12 cellular contexts compared by ENCODE assay signal in the genomic region with DNA sequence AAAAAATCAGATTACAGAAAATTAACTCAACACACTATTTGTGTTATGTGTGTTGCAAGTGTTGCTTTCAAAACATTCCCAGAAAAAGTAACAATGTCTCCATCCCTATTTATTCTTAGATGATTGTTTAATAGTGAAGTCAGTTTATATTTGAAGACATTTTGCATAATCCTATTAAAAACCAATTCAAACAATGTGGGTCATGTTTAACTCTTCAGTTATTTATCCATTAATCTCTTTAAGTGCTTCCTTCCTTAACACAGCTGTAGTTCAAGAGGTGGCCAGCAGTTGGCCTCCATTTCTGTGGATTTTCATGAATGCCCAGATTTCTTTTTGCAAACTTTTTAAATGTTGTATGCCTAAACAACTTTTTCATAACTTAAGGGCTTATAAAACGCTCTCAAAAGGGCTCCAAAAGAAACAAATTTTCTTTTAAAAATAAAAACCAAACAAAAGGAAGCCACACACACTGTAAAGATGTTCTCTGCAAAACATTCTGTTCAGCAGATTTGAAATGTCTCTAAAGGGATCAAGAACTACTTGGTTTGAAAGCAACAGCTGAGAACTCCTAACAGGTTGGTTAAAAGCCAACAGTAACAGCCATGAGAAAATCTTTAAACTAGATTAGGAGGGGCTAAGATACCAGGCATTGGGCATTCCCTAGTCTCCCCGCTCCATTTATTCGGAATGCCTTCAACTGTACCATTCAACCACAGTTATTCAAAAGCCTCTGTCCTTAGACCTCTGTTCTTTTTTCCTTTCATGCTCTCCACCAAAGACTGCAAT.
DNase-seq lines count a peak whose midpoint lies in the region; ATAC-seq and TF ChIP-seq lines count a peak whose summit lies in the region.
"Had no signal": no experiment of that assay in that cellular context is flagged by ENCODE, and none has a peak within 500 bp of the region (broad histone marks: within the 10 kb centered on the region; RNA-seq: fewer than 3 reads in every experiment).

No MANE protein-coding gene starts in this region.

- no peak overlapping the region for H2AK5ac ChIP-seq in H9 (ENCODE audit: insufficient read length, low read length)

- H3K79me2 ChIP-seq in H9 (ENCODE audit: insufficient read depth, low read length): no peaks in the 10 kb centered on the region

- H3K4me3 ChIP-seq in effector memory CD4-positive, alpha-beta T cell (ENCODE audit: insufficient read depth, low read depth, low read length, poor library complexity, severe bottlenecking): no peak overlapping the region
- H3K4me3 ChIP-seq: heart left ventricle had no signal

- H2BK15ac ChIP-seq in H9 (ENCODE audit: low read depth, low read length): no peak overlapping the region

- H3T11ph ChIP-seq in H9 (ENCODE audit: low read length): no peak overlapping the region

- H3K27me3 Mint-ChIP-seq in H9 (ENCODE audit: low read depth) (no peaks in the 10 kb centered on the region), type B pancreatic cell (no peaks in the 10 kb centered on the region)
- H3K27me3 Mint-ChIP-seq: stimulated activated naive CD8-positive, alpha-beta T cell treated with anti-CD3 and anti-CD28 coated beads, Interleukin-15, amount 100 ng/mL, for 72 hours had no signal

- no peaks in the 10 kb centered on the region for H3K27me3 ChIP-seq in H9 (ENCODE audit: insufficient read depth, low read length)
- no peaks in the 10 kb centered on the region for H3K27me3 ChIP-seq in effector memory CD4-positive, alpha-beta T cell (replicated peaks; ENCODE audit: control insufficient read depth, insufficient read depth, low read length, poor library complexity, severe bottlenecking)
- H3K27me3 ChIP-seq: heart left ventricle had no signal

- H4K20me1 ChIP-seq in H9 (ENCODE audit: control insufficient read depth, insufficient read depth, insufficient read length): no peaks in the 10 kb centered on the region

- no CpG with 5 or more reads among the region's 3 CpGs for WGBS in H9 (ENCODE audit: extremely low coverage, insufficient read length, low lambda C conversion rate)

- no peak overlapping the region for H4K8ac ChIP-seq in H9 (replicated peaks; ENCODE audit: insufficient read length, low read depth, low read length)

- no peak overlapping the region for H3K4me2 ChIP-seq in H9 (ENCODE audit: insufficient read depth, insufficient read length, low read length)

- H3K4ac ChIP-seq in H9 (ENCODE audit: low read depth, low read length): no peak overlapping the region

- no peak overlapping the region for H4K91ac ChIP-seq in H9 (ENCODE audit: insufficient read length, low read depth, low read length)

- TF ChIP-seq CTCF in H9 (conservative IDR thresholded peaks at IDR 0.05) (peak; percentile 64), type B pancreatic cell (conservative IDR thresholded peaks at IDR 0.05) (peak; percentile 71)

- H3K9ac ChIP-seq in H9 (ENCODE audit: extremely low read depth, insufficient read length, low read length): no peak overlapping the region

- no peak overlapping the region for H3K23ac ChIP-seq in H9 (ENCODE audit: insufficient read length, low read depth, low read length)

- no peaks in the 10 kb centered on the region for H3K23me2 ChIP-seq in H9 (ENCODE audit: insufficient read length, low read depth, low read length, poor library complexity, severe bottlenecking)

- H4K5ac ChIP-seq in H9 (ENCODE audit: insufficient read length, low read depth, low read length): no peak overlapping the region

- H3K9me3 Mint-ChIP-seq in H9 (no peaks in the 10 kb centered on the region), type B pancreatic cell (no peaks in the 10 kb centered on the region)

- H3K4me1 ChIP-seq in H9 (ENCODE audit: insufficient read depth, low read length): no peaks in the 10 kb centered on the region; the same call in 1 of the 2 replicates
- H3K4me1 ChIP-seq in effector memory CD4-positive, alpha-beta T cell (ENCODE audit: control insufficient read depth, insufficient read depth, low read length, poor library complexity, severe bottlenecking): no peaks in the 10 kb centered on the region

- DNase-seq in H9: no peak
- peak; percentile 12 for DNase-seq in germinal center (ENCODE audit: low spot score)
- DNase-seq in type B pancreatic cell (ENCODE audit: extremely low spot score, unreplicated experiment): no peak
- DNase-seq in putamen (ENCODE audit: low spot score): no peak
- DNase-seq in effector memory CD4-positive, alpha-beta T cell: no peak
- DNase-seq: activated gamma-delta T cell; heart left ventricle; MV-4-11; stimulated activated naive CD8-positive, alpha-beta T cell treated with anti-CD3 and anti-CD28 coated beads, Interleukin-15, amount 100 ng/mL, for 72 hours had no signal

- no peaks in the 10 kb centered on the region for H3K79me1 ChIP-seq in H9 (ENCODE audit: insufficient read depth, low read depth, low read length, poor library complexity, severe bottlenecking)

- H3K36me3 Mint-ChIP-seq in H9 (ENCODE audit: insufficient read depth in 1 of 3, low read depth in 3 of 3) (peaks cover 10 to 15% (median 11%) of the 10 kb centered on the region in 3 experiments; a peak in 6 of 7 replicates), type B pancreatic cell (peaks cover 23% of the 10 kb centered on the region)

- H3K14ac ChIP-seq in H9 (ENCODE audit: insufficient read depth, low read length): no peak overlapping the region

- no peaks in the 10 kb centered on the region for H3K9me3 ChIP-seq in H9 (ENCODE audit: control insufficient read depth, low read depth, low read length)
- no peaks in the 10 kb centered on the region for H3K9me3 ChIP-seq in effector memory CD4-positive, alpha-beta T cell (ENCODE audit: control insufficient read depth, low read length)

- H3K27ac Mint-ChIP-seq in H9: no peak overlapping the region
- H3K27ac Mint-ChIP-seq in type B pancreatic cell: no peak overlapping the region
- H3K27ac Mint-ChIP-seq: stimulated activated naive CD8-positive, alpha-beta T cell treated with anti-CD3 and anti-CD28 coated beads, Interleukin-15, amount 100 ng/mL, for 72 hours; T-helper 1 cell treated with Interleukin-12 subunit alpha and Interleukin-12 subunit beta and Interleukin-4 antibody, amounts not matched to agents 30 μg/mL and 1 μg/mL, for 36 hours had no signal

- H3K36me3 ChIP-seq in effector memory CD4-positive, alpha-beta T cell (ENCODE audit: control insufficient read depth, insufficient read depth, low read length): peaks cover 6% of the 10 kb centered on the region

- H3K4me1 Mint-ChIP-seq in H9 (0 out of 4 replicates have a peak, but pooled peaks cover 0 to 9% of the 10 kb centered on the region in 2 experiments), type B pancreatic cell (ENCODE audit: unreplicated experiment) (no peaks in the 10 kb centered on the region)
- H3K4me1 Mint-ChIP-seq: stimulated activated naive CD8-positive, alpha-beta T cell treated with anti-CD3 and anti-CD28 coated beads, Interleukin-15, amount 100 ng/mL, for 72 hours had no signal

- no peak overlapping the region for H2BK20ac ChIP-seq in H9 (ENCODE audit: low read depth, low read length, poor library complexity, severe bottlenecking)

- H3K18ac ChIP-seq in H9 (ENCODE audit: insufficient read length, low read depth, low read length): no peak overlapping the region

- no peak overlapping the region for H2BK120ac ChIP-seq in H9 (ENCODE audit: low read depth, low read length, poor library complexity, severe bottlenecking)

- no peak overlapping the region for H3K4me3 Mint-ChIP-seq in H9
- H3K4me3 Mint-ChIP-seq in type B pancreatic cell: no peak overlapping the region
- H3K4me3 Mint-ChIP-seq: stimulated activated naive CD8-positive, alpha-beta T cell treated with anti-CD3 and anti-CD28 coated beads, Interleukin-15, amount 100 ng/mL, for 72 hours; T-helper 1 cell treated with Interleukin-12 subunit alpha and Interleukin-12 subunit beta and Interleukin-4 antibody, amounts not matched to agents 30 μg/mL and 1 μg/mL, for 36 hours had no signal

- no peak overlapping the region for H2BK12ac ChIP-seq in H9 (ENCODE audit: insufficient read length, low read depth, low read length)

- H2AFZ ChIP-seq in H9 (ENCODE audit: low read length): no peak overlapping the region

- H3K56ac ChIP-seq in H9 (ENCODE audit: insufficient read length, low read depth, low read length): no peak overlapping the region

- H2BK5ac ChIP-seq in H9 (ENCODE audit: insufficient read length, low read length): no peak overlapping the region

- no peak overlapping the region for H3K27ac ChIP-seq in H9 (ENCODE audit: insufficient read length, low read depth, low read length)
- no peak overlapping the region for H3K27ac ChIP-seq in effector memory CD4-positive, alpha-beta T cell (ENCODE audit: insufficient read depth, low read length, poor library complexity, severe bottlenecking)

- ATAC-seq in SK-N-SH treated with all-trans-retinoic acid at 6 μM for 48 hours (no peak), HG03442 (IDR thresholded peaks at IDR 0.05; ENCODE audit: unreplicated experiment) (no peak)
- ATAC-seq: heart left ventricle; stimulated activated naive CD8-positive, alpha-beta T cell treated with anti-CD3 and anti-CD28 coated beads, Interleukin-15, amount 100 ng/mL, for 72 hours had no signal

TF ChIP-seq in SK-N-SH treated with all-trans-retinoic acid at 6 μM for 48 hours, 23 proteins besides CTCF, POLR2A, EP300 and RAD21:
- TF ChIP-seq ISL1 (CRISPR knock-in tag; IDR thresholded peaks at IDR 0.05) (0 out of 2 replicates have a peak, but pooled peaks have one; percentile 13), ZNF8 (CRISPR knock-in tag; IDR thresholded peaks at IDR 0.05) (no peak), ZNF70 (CRISPR knock-in tag; IDR thresholded peaks at IDR 0.05) (no peak)
- TF ChIP-seq, protein P1, sequence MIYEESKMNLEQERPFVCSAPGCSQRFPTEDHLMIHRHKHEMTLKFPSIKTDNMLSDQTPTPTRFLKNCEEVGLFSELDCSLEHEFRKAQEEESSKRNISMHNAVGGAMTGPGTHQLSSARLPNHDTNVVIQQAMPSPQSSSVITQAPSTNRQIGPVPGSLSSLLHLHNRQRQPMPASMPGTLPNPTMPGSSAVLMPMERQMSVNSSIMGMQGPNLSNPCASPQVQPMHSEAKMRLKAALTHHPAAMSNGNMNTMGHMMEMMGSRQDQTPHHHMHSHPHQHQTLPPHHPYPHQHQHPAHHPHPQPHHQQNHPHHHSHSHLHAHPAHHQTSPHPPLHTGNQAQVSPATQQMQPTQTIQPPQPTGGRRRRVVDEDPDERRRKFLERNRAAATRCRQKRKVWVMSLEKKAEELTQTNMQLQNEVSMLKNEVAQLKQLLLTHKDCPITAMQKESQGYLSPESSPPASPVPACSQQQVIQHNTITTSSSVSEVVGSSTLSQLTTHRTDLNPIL (CRISPR knock-in tag; IDR thresholded peaks at IDR 0.05; ENCODE audit: low read depth): no peak
